Comparison of ENCODE assay signal across 22 cellular contexts in the genomic region with DNA sequence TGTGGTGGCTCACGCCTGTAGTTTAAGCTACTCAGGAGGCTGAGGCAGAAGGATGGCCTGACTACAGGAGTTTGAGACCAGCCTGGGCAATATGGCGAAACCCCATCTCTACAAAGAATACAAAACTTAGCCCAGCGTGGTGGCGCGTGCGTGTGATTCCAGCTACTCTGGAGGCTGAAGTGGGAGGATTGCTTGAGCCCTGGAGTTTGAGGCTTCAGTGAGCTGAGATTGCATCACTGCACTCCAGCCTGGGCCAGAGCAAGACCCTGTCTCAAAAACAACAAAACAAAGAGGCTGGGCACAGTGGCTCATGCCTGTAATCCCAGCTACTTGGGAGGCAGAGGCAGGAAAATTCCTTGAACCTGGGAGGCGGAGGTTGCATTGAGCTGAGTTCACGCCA. TPM values are rescaled to one million over a fixed set of nuclear protein-coding genes. Genes with fewer than 3 reads are reported as not detected.
"Had no signal": no experiment of that assay in that cellular context is flagged by ENCODE, and none has a peak within 500 bp of the region (broad histone marks: within the 10 kb centered on the region; RNA-seq: fewer than 3 reads in every experiment).

No MANE protein-coding gene starts in this region.

- H3K4me3 ChIP-seq: coronary artery, mucosa of descending colon, smooth muscle cell, thyroid gland had no signal

- H3K9me3 ChIP-seq: mucosa of descending colon, thyroid gland had no signal

- H3K9ac ChIP-seq: parathyroid adenoma had no signal

- H3K27me3 ChIP-seq: brain microvascular endothelial cell, thyroid gland had no signal

- FAIRE-seq: endometrium had no signal

- DNase-seq: activated CD4-positive, alpha-beta T cell treated with anti-CD3 and anti-CD28 coated beads, Interleukin-2, amount 10 ng/mL, durations not matched to agents 7 days and 5 days; activated CD8-positive, alpha-beta memory T cell treated with anti-CD3 and anti-CD28 coated beads, Interleukin-2, amount 50 U/mL, for 4 hours; activated CD8-positive, alpha-beta T cell treated with anti-CD3 and anti-CD28 coated beads, Interleukin-2, amount 10 ng/mL, durations not matched to agents 7 days and 5 days; activated effector memory CD4-positive, alpha-beta T cell treated with anti-CD3 and anti-CD28 coated beads, Interleukin-2, amount 50 U/mL, for 16 hours; activated naive CD4-positive, alpha-beta T cell treated with anti-CD3 and anti-CD28 coated beads, Interleukin-2, amount 50 U/mL, for 16 hours; activated T-cell treated with anti-CD3 and anti-CD28 coated beads, Interleukin-2, amount 50 U/mL, for 48 hours; aorta; brain microvascular endothelial cell; central memory CD4-positive, alpha-beta T cell; erythroblast; foreskin melanocyte; mesenchymal stem cell; naive B cell; stimulated activated CD4-positive, alpha-beta T cell treated with anti-CD3 and anti-CD28 coated beads, Interleukin-4, amount 100 ng/mL, for 4 hours; stimulated activated naive B cell treated with anti-CD40 and anti-IgM and Interleukin-4, amounts not matched to agents 10 μg/mL and 1 μg/mL and 100 μg/mL, for 72 hours; T1000; thyroid gland had no signal

- H3K27ac ChIP-seq: brain microvascular endothelial cell, coronary artery, parathyroid adenoma, thyroid gland had no signal

- H3K4me2 ChIP-seq: smooth muscle cell had no signal

- H3K79me2 ChIP-seq: parathyroid adenoma had no signal

- H2AFZ ChIP-seq: parathyroid adenoma had no signal

- H3K36me3 ChIP-seq: brain microvascular endothelial cell, thyroid gland had no signal

RNA-seq across cellular contexts. Expression of a gene that starts 36.9 kb away (rescaled TPM):
- total RNA-seq: smooth muscle cell had no signal

RNA-seq across cellular contexts. Expression of a gene that starts 53.0 kb away (rescaled TPM):
- total RNA-seq: smooth muscle cell had no signal
